Comparison of ENCODE assay signal across 14 cellular contexts in the genomic region with DNA sequence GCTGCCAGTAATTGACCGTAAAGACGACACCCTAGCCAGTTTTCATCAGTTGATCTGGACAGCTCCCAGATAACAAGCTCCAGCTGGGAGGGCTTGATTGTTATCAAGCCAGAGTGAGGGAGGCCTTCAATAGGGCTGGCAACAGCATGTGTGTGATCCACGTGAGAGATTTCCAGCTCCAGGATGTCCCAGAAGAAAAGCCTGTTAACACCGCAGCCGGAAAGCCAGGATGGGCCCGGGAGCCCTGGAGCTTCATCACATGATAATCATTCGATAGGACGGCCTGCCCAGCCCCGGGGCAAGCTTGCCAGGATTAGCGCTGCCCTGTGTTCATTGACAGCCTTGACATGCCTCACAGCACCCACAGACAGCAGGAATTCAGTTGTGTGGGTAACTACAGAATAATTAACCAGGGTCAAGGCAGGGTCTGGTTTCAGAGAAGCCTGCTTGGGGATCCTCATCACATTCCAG.
DNase-seq lines count a peak whose midpoint lies in the region; ATAC-seq, FAIRE-seq and TF ChIP-seq lines count a peak whose summit lies in the region.
"Had no signal": no experiment of that assay in that cellular context is flagged by ENCODE, and none has a peak within 500 bp of the region (broad histone marks: within the 10 kb centered on the region; RNA-seq: fewer than 3 reads in every experiment).

No MANE protein-coding gene starts in this region.

- H3K36me3 ChIP-seq in SJCRH30 (no peaks in the 10 kb centered on the region), pancreas (no peaks in the 10 kb centered on the region)
- H3K36me3 ChIP-seq: esophagus muscularis mucosa had no signal

- peaks cover 9% of the 10 kb centered on the region; the same call in 1 of the 2 replicates for H3K4me1 ChIP-seq in SJCRH30
- no peaks in the 10 kb centered on the region for H3K4me1 ChIP-seq in pancreas
- H3K4me1 ChIP-seq: esophagus muscularis mucosa had no signal

- no peaks in the 10 kb centered on the region for H3K27me3 ChIP-seq in SJCRH30
- no peaks in the 10 kb centered on the region for H3K27me3 ChIP-seq in pancreas
- H3K27me3 ChIP-seq: esophagus muscularis mucosa had no signal

- no peak overlapping the region for H3K4me3 ChIP-seq in SJCRH30
- no peak overlapping the region for H3K4me3 ChIP-seq in pancreas
- H3K4me3 ChIP-seq: esophagus muscularis mucosa, PC-9 had no signal

- ATAC-seq in pancreas (peak in 3 of 4 donors; percentile 62 to 72 (median 63)), HG02678 (IDR thresholded peaks at IDR 0.05; ENCODE audit: unreplicated experiment) (no peak)

- H3K27ac ChIP-seq in SJCRH30 (no peak overlapping the region), epithelial cell of prostate (peak overlapping the region; percentile 79), pancreas (peak overlapping the region in 2 of 4 donors; percentile 1 to 42)
- H3K27ac ChIP-seq: esophagus muscularis mucosa, PC-9 had no signal

- no peak for TF ChIP-seq CTCF in pancreas (IDR thresholded peaks at IDR 0.05)

- FAIRE-seq in pancreas (lab: Jason Lieb, UNC): no peak

- DNase-seq in EL (peak; percentile 70), SJCRH30 (peak; percentile 55 to 60), epithelial cell of prostate (ENCODE audit: low read depth, low spot score) (peak; percentile 12), pancreas (peak in 2 of 6 donors; percentile 25 to 57), MV-4-11 (lab: John Stamatoyannopoulos, UW) (no peak), NCI-H526 treated with DMSO at 0.1 percent for 48 hours (lab: John Stamatoyannopoulos, UW) (no peak)
- DNase-seq in activated CD4-positive, CD25-positive, alpha-beta regulatory T cell treated with anti-CD3 and anti-CD28 coated beads, Interleukin-2, amount 50 U/mL, for 72 hours: no peak
- DNase-seq: activated T-cell treated with anti-CD3 and anti-CD28 coated beads for 4 hours; KBM-7; NCI-H2107; PC-9; stimulated activated CD4-positive, alpha-beta T cell treated with anti-CD3 and anti-CD28 coated beads, Interleukin-15, amount 100 ng/mL, for 24 hours had no signal

- H3K9me3 ChIP-seq in SJCRH30 (replicated peaks) (no peaks in the 10 kb centered on the region), pancreas (no peaks in the 10 kb centered on the region)
- H3K9me3 ChIP-seq: esophagus muscularis mucosa had no signal

- intact Hi-C loops in pancreas (cut with DNase I): no loop called here

- 39 to 43% methylated on average over 10 of the region's 10 CpGs for WGBS in pancreas, 2 donors

Comparison
In these comparisons a context has a peak if more than half of its experiments do, and no peak if none do; other contexts are left out.
1. DNase-seq: peak in EL (single experiment), SJCRH30 (2 of 2) and epithelial cell of prostate (single experiment); none in activated CD4-positive, CD25-positive, alpha-beta regulatory T cell treated with anti-CD3 and anti-CD28 coated beads, Interleukin-2, amount 50 U/mL, for 72 hours (single experiment), MV-4-11 (single experiment) and NCI-H526 treated with DMSO at 0.1 percent for 48 hours (single experiment).